ENCODE assay signal across 1 cellular context in genomic region chr7:23529262-23529859, GRCh38.
TF ChIP-seq lines count a peak whose summit lies in the region.

No MANE protein-coding gene starts in this region.

TF ChIP-seq in IMR-90, 13 proteins besides CTCF, POLR2A, EP300 and RAD21 (continued from another document):
- TF ChIP-seq FOS (IDR thresholded peaks at IDR 0.05; ENCODE audit: low read depth, low read length) (no peak), CEBPB (IDR thresholded peaks at IDR 0.05; ENCODE audit: low read depth, low read length) (no peak), MXI1 (IDR thresholded peaks at IDR 0.05; ENCODE audit: borderline replicate concordance, low read depth, low read length) (no peak), ELK1 (IDR thresholded peaks at IDR 0.05; ENCODE audit: borderline replicate concordance, low read depth, low read length) (no peak)
